ENCODE assay signal across 1 cellular context in the genomic region with DNA sequence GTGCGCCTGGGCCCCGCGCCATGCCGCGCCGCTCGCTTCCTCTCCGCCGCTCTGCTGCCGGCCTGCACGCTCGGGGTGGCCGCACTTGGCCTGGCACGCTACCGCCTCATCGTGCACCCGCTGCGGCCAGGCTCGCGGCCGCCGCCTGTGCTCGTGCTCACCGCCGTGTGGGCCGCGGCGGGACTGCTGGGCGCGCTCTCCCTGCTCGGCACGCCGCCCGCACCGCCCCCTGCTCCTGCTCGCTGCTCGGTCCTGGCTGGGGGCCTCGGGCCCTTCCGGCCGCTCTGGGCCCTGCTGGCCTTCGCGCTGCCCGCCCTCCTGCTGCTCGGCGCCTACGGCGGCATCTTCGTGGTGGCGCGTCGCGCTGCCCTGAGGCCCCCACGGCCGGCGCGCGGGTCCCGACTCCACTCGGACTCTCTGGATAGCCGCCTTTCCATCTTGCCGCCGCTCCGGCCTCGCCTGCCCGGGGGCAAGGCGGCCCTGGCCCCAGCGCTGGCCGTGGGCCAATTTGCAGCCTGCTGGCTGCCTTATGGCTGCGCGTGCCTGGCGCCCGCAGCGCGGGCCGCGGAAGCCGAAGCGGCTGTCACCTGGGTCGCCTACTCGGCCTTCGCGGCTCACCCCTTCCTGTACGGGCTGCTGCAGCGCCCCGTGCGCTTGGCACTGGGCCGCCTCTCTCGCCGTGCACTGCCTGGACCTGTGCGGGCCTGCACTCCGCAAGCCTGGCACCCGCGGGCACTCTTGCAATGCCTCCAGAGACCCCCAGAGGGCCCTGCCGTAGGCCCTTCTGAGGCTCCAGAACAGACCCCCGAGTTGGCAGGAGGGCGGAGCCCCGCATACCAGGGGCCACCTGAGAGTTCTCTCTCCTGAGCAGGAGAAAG.
TF ChIP-seq lines count a peak whose summit lies in the region.

No MANE protein-coding gene starts in this region.

TF ChIP-seq in SK-N-SH, 30 proteins besides CTCF, POLR2A, EP300 and RAD21 (continued from another document):
- TF ChIP-seq, protein P1, sequence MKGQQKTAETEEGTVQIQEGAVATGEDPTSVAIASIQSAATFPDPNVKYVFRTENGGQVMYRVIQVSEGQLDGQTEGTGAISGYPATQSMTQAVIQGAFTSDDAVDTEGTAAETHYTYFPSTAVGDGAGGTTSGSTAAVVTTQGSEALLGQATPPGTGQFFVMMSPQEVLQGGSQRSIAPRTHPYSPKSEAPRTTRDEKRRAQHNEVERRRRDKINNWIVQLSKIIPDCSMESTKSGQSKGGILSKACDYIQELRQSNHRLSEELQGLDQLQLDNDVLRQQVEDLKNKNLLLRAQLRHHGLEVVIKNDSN (IDR thresholded peaks at IDR 0.05; ENCODE audit: borderline replicate concordance, low read depth), result no peak
